In genomic region chr10:71394926-71395562, GRCh38 we compare ENCODE assay signal across 18 cellular contexts. TPM values are rescaled to one million over a fixed set of nuclear protein-coding genes. Genes with fewer than 3 reads are reported as not detected.
"Had no signal": no experiment of that assay in that cellular context is flagged by ENCODE, and none has a peak within 500 bp of the region (broad histone marks: within the 10 kb centered on the region; RNA-seq: fewer than 3 reads in every experiment).

No MANE protein-coding gene starts in this region.

- H3K27ac Mint-ChIP-seq: activated naive CD8-positive, alpha-beta T cell treated with anti-CD3 and anti-CD28 coated beads for 36 hours; mesothelial cell of epicardium; neural progenitor cell; stimulated activated naive B cell treated with anti-CD40 and anti-IgM and Interleukin-4, amounts not matched to agents 10 μg/mL and 1 μg/mL and 100 μg/mL, for 72 hours had no signal

- H3K9me3 Mint-ChIP-seq: activated naive CD8-positive, alpha-beta T cell treated with anti-CD3 and anti-CD28 coated beads for 36 hours; activated T-cell treated with anti-CD3 and anti-CD28 coated beads, Interleukin-2, amount 50 U/mL, for 4 hours; brain; central memory CD8-positive, alpha-beta T cell; mesothelial cell of epicardium; neural progenitor cell; stimulated activated naive B cell treated with anti-CD40 and anti-IgM and Interleukin-4, amounts not matched to agents 10 μg/mL and 1 μg/mL and 100 μg/mL, for 72 hours had no signal

- H3K4me3 Mint-ChIP-seq: activated naive CD8-positive, alpha-beta T cell treated with anti-CD3 and anti-CD28 coated beads for 36 hours had no signal

- H3K36me3 ChIP-seq: lower lobe of right lung, neural progenitor cell, pancreas, tibial artery had no signal

- H3K9ac ChIP-seq: neural progenitor cell had no signal

- H3K27ac ChIP-seq: foreskin keratinocyte, lower lobe of right lung, neural progenitor cell, pancreas, SK-N-MC, tibial artery had no signal

- FAIRE-seq: pancreas had no signal

- H3K36me3 Mint-ChIP-seq: activated naive CD8-positive, alpha-beta T cell treated with anti-CD3 and anti-CD28 coated beads for 36 hours; brain; mesothelial cell of epicardium; neural progenitor cell; stimulated activated naive B cell treated with anti-CD40 and anti-IgM and Interleukin-4, amounts not matched to agents 10 μg/mL and 1 μg/mL and 100 μg/mL, for 72 hours had no signal

- ATAC-seq: activated T-cell treated with anti-CD3 and anti-CD28 coated beads, Interleukin-2, amount 50 U/mL, for 4 hours; foreskin keratinocyte; lower lobe of right lung; pancreas; stimulated activated naive B cell treated with anti-CD40 and anti-IgM and Interleukin-4, amounts not matched to agents 10 μg/mL and 1 μg/mL and 100 μg/mL, for 72 hours had no signal

- H3K4me1 ChIP-seq: foreskin keratinocyte had no signal

- DNase-seq: activated CD4-positive, CD25-positive, alpha-beta regulatory T cell treated with anti-CD3 and anti-CD28 coated beads, Interleukin-2, amount 50 U/mL, for 72 hours; activated gamma-delta T cell; activated naive CD8-positive, alpha-beta T cell treated with anti-CD3 and anti-CD28 coated beads for 36 hours; activated T-cell treated with anti-CD3 and anti-CD28 coated beads, Interleukin-2, amount 50 U/mL, for 4 hours; cortex of kidney; effector CD8-positive, alpha-beta T cell; foreskin keratinocyte; lower lobe of right lung; pancreas; stimulated activated CD4-positive, alpha-beta T cell treated with anti-CD3 and anti-CD28 coated beads, Interleukin-12 subunit alpha, Interleukin-12 subunit beta, amount 100 ng/mL, for 4 hours; stimulated activated naive B cell treated with anti-CD40 and anti-IgM and Interleukin-4, amounts not matched to agents 10 μg/mL and 1 μg/mL and 100 μg/mL, for 72 hours; T-helper 9 cell; tibial artery had no signal

- H3K4me2 ChIP-seq: neural progenitor cell had no signal

- H3K9me3 ChIP-seq: lower lobe of right lung, pancreas, tibial artery had no signal

- H2AFZ ChIP-seq: neural progenitor cell had no signal

- H3K4me3 ChIP-seq: lower lobe of right lung, neural progenitor cell, pancreas, SK-N-MC, tibial artery had no signal

RNA-seq across cellular contexts. Expression of gene CDH23, which starts 1.7 kb away (rescaled TPM):
- polyA plus RNA-seq: foreskin keratinocyte had no signal
